ENCODE assay signal across 15 cellular contexts in the genomic region with DNA sequence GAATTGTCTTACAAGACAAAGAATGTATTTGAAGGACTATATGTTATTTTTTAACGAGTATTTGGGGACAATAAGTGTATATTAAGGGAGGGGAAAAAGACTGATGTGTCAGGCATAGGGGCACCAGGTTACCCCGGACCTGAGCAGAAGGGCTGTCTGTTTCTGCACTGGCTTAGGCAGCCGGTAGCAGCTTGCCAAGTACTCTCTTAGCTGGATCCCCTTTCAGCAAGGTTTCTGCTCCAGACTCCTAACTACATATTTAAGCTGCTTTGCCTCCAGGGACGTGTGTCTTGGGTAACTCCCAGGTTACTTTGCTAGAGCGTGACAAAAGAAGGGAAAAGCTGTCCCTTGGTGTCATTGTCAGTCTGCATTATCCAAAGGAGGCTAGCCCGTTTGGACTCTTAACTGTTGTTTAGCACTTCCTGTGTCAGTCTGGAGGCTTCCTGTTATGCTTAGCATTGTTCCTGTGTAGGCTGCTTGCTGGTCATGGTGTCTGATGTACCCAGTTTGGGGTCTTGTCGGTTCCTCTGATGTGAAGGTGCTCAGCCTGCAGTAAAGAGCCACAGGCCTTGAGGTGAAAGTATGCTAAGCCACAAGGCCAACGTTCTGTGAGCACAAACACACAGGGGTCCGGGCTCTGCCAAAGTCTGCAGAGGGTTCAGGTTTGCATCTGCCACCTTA. TPM values are rescaled to one million over a fixed set of nuclear protein-coding genes. Genes with fewer than 3 reads are reported as not detected.
DNase-seq lines count a peak whose midpoint lies in the region; ATAC-seq, FAIRE-seq and TF ChIP-seq lines count a peak whose summit lies in the region.
"Had no signal": no experiment of that assay in that cellular context is flagged by ENCODE, and none has a peak within 500 bp of the region (broad histone marks: within the 10 kb centered on the region; RNA-seq: fewer than 3 reads in every experiment).

No MANE protein-coding gene starts in this region.

- peaks cover 12 to 48% (median 28%) of the 10 kb centered on the region in 11 experiments for H3K9me3 ChIP-seq in BLaER1 treated with 17β-estradiol and CSF1 and Interleukin-3, amounts not matched to agents 10 nM and 100 nM (replicated peaks in 1 of 11)
- H3K9me3 ChIP-seq in CD8-positive, alpha-beta T cell (ENCODE audit: low read length): no peaks in the 10 kb centered on the region
- H3K9me3 ChIP-seq in endothelial cell of umbilical vein (replicated peaks; ENCODE audit: control insufficient read depth, insufficient read depth, low read length): no peaks in the 10 kb centered on the region
- H3K9me3 ChIP-seq: prostate gland had no signal

- no peaks in the 10 kb centered on the region for H3K9me3 Mint-ChIP-seq in CD8-positive, alpha-beta T cell
- no peaks in the 10 kb centered on the region for H3K9me3 Mint-ChIP-seq in activated CD8-positive, alpha-beta T cell treated with anti-CD3 and anti-CD28 coated beads, Interleukin-2, amount 10 ng/mL, durations not matched to agents 7 days and 5 days (ENCODE audit: insufficient read depth)

- no peaks in the 10 kb centered on the region for H3K9me1 ChIP-seq in endothelial cell of umbilical vein (replicated peaks; ENCODE audit: control insufficient read depth, extremely low read depth, insufficient read depth, low read length)

- peak in 6 of 7 experiments; percentile 19 to 75 (median 46) for DNase-seq in CD8-positive, alpha-beta T cell
- peak; percentile 68 for DNase-seq in activated CD8-positive, alpha-beta T cell treated with anti-CD3 and anti-CD28 coated beads, Interleukin-2, amount 10 ng/mL, durations not matched to agents 7 days and 5 days
- peak; percentile 36 for DNase-seq in endothelial cell of umbilical vein (ENCODE audit: low read depth, low spot score)
- DNase-seq in NK-92 (lab: John Stamatoyannopoulos, UW; ENCODE audit: unreplicated experiment): no peak
- no peak for DNase-seq in OCI-M1 (lab: John Stamatoyannopoulos, UW)
- DNase-seq in glomerular visceral epithelial cell (ENCODE audit: extremely low spot score): no peak
- DNase-seq: NCI-H146, PC-9 had no signal

- H3K9ac ChIP-seq in BLaER1 treated with 17β-estradiol and CSF1 and Interleukin-3, amounts not matched to agents 10 nM and 100 nM: no peak overlapping the region
- H3K9ac ChIP-seq in endothelial cell of umbilical vein (replicated peaks; ENCODE audit: extremely low read depth, insufficient read depth, low read length): no peak overlapping the region

- BruUV-seq in endothelial cell of umbilical vein (replicated peaks; lab: Mats Ljungman, UMichigan): no TSS peak

- CTCF ChIA-PET in CD8-positive, alpha-beta T cell (lab: Charles Lee): interaction anchor here (0.9 to 3.4 kb wide), 4 partner anchors 8 to 45 kb away, joined by 3 to 15 read pairs (median 4); no protein-coding TSS in a partner anchor
- CTCF ChIA-PET in activated CD8-positive, alpha-beta T cell treated with anti-CD3 and anti-CD28 coated beads, Interleukin-2, amount 10 ng/mL, durations not matched to agents 7 days and 5 days (lab: Charles Lee): interaction anchor here (1.0 to 3.6 kb wide), 7 partner anchors 10 to 57 kb away, joined by 3 to 16 read pairs (median 4); a partner anchor contains a TSS
- CTCF ChIA-PET in endothelial cell of umbilical vein (lab: Charles Lee): interaction anchor here (0.9 to 1.8 kb wide), 2 partner anchors 16 to 45 kb away, joined by 3 to 6 read pairs; no protein-coding TSS in a partner anchor

- peak; percentile 84 for ATAC-seq in CD8-positive, alpha-beta T cell
- peak; percentile 89 for ATAC-seq in activated CD8-positive, alpha-beta T cell treated with anti-CD3 and anti-CD28 coated beads, Interleukin-2, amount 10 ng/mL, durations not matched to agents 7 days and 5 days
- ATAC-seq in GM21619 (IDR thresholded peaks at IDR 0.05; ENCODE audit: unreplicated experiment): no peak
- ATAC-seq: left lobe of liver, SK-N-SH treated with all-trans-retinoic acid at 6 μM for 48 hours had no signal

- peak overlapping the region; percentile 53 for H3K4me3 Mint-ChIP-seq in CD8-positive, alpha-beta T cell
- H3K4me3 Mint-ChIP-seq in activated CD8-positive, alpha-beta T cell treated with anti-CD3 and anti-CD28 coated beads, Interleukin-2, amount 10 ng/mL, durations not matched to agents 7 days and 5 days: peak overlapping the region; percentile 27
- H3K4me3 Mint-ChIP-seq: CD14-positive monocyte had no signal

- H3K36me3 Mint-ChIP-seq in CD8-positive, alpha-beta T cell: peaks cover 74% of the 10 kb centered on the region
- H3K36me3 Mint-ChIP-seq in activated CD8-positive, alpha-beta T cell treated with anti-CD3 and anti-CD28 coated beads, Interleukin-2, amount 10 ng/mL, durations not matched to agents 7 days and 5 days (ENCODE audit: low read depth): peaks cover 84% of the 10 kb centered on the region

- intact Hi-C loops in CD8-positive, alpha-beta T cell (cut with DNase I, micrococcal nuclease): loop anchor here (2.0 kb wide), 1 partner anchor 16 kb away; no protein-coding TSS in a partner anchor
- intact Hi-C loops in endothelial cell of umbilical vein (cut with micrococcal nuclease): loop anchor here (5.0 kb wide), 1 partner anchor 34 kb away; no protein-coding TSS in a partner anchor

- peaks cover 8 to 15% (median 12%) of the 10 kb centered on the region in 10 experiments for H3K4me1 ChIP-seq in BLaER1 treated with 17β-estradiol and CSF1 and Interleukin-3, amounts not matched to agents 10 nM and 100 nM
- peaks cover 52% of the 10 kb centered on the region for H3K4me1 ChIP-seq in CD8-positive, alpha-beta T cell (ENCODE audit: insufficient read depth, low read length)
- peaks cover 27% of the 10 kb centered on the region for H3K4me1 ChIP-seq in endothelial cell of umbilical vein (ENCODE audit: control insufficient read depth, extremely low read depth, insufficient read depth, low read length)
- H3K4me1 ChIP-seq: prostate gland had no signal

- H3K27ac ChIP-seq in BLaER1 treated with 17β-estradiol and CSF1 and Interleukin-3, amounts not matched to agents 10 nM and 100 nM: peak overlapping the region in 8 of 11 experiments; percentile 1 to 51 (median 19); a peak in 11 of 22 replicates
- H3K27ac ChIP-seq in CD8-positive, alpha-beta T cell (ENCODE audit: low read depth, low read length): peak overlapping the region; percentile 61
- peak overlapping the region; percentile 38 for H3K27ac ChIP-seq in endothelial cell of umbilical vein (ENCODE audit: insufficient read depth, low read depth, low read length)
- H3K27ac ChIP-seq: PC-9, prostate gland had no signal

- POLR2A ChIA-PET in CD8-positive, alpha-beta T cell (lab: Charles Lee): interaction anchor here (0.5 to 1.9 kb wide), 7 partner anchors 8 to 240 kb away, joined by 3 to 8 read pairs (median 5); a partner anchor contains a TSS
- POLR2A ChIA-PET in activated CD8-positive, alpha-beta T cell treated with anti-CD3 and anti-CD28 coated beads, Interleukin-2, amount 10 ng/mL, durations not matched to agents 7 days and 5 days (lab: Charles Lee): interaction anchor here (0.7 to 1.1 kb wide), 5 partner anchors 8 to 323 kb away, joined by 3 read pairs; a partner anchor contains a TSS
- POLR2A ChIA-PET in endothelial cell of umbilical vein (lab: Charles Lee): no interaction called here

- no peak for TF ChIP-seq POLR2A in endothelial cell of umbilical vein (IDR thresholded peaks at IDR 0.05; ENCODE audit: low read depth, low read length)

- dilution Hi-C loops in endothelial cell of umbilical vein (cut with MboI; ENCODE audit: extremely low pct_ligation_motif_present, low sequenced_read_pairs): no loop called here

- FAIRE-seq in endothelial cell of umbilical vein (lab: Jason Lieb, UNC): peak; percentile 80
- FAIRE-seq: GM12892 had no signal

- H3K4me1 Mint-ChIP-seq in CD8-positive, alpha-beta T cell (ENCODE audit: low read depth): peaks cover 70% of the 10 kb centered on the region
- peaks cover 82% of the 10 kb centered on the region for H3K4me1 Mint-ChIP-seq in activated CD8-positive, alpha-beta T cell treated with anti-CD3 and anti-CD28 coated beads, Interleukin-2, amount 10 ng/mL, durations not matched to agents 7 days and 5 days (ENCODE audit: low read depth)
- H3K4me1 Mint-ChIP-seq: CD14-positive monocyte had no signal

- peaks cover 0 to 10% (median 0%) of the 10 kb centered on the region in 11 experiments; a peak in 4 of 22 replicates for H4K20me1 ChIP-seq in BLaER1 treated with 17β-estradiol and CSF1 and Interleukin-3, amounts not matched to agents 10 nM and 100 nM
- no peaks in the 10 kb centered on the region for H4K20me1 ChIP-seq in endothelial cell of umbilical vein (replicated peaks; ENCODE audit: control insufficient read depth, extremely low read depth, insufficient read depth, low read length)

- H3K79me2 ChIP-seq in endothelial cell of umbilical vein (ENCODE audit: control insufficient read depth, insufficient read depth, low read length): no peaks in the 10 kb centered on the region

- no peak for TF ChIP-seq CTCF in CD8-positive, alpha-beta T cell (IDR thresholded peaks at IDR 0.05)
- no peak for TF ChIP-seq CTCF in endothelial cell of umbilical vein (IDR thresholded peaks at IDR 0.05; ENCODE audit: extremely low read depth in 1 of 2, insufficient read depth in 1 of 2, low read depth in 1 of 2, low read length in 2 of 2)

- peak overlapping the region; percentile 91 for H3K27ac Mint-ChIP-seq in CD8-positive, alpha-beta T cell
- peak overlapping the region; percentile 96 for H3K27ac Mint-ChIP-seq in activated CD8-positive, alpha-beta T cell treated with anti-CD3 and anti-CD28 coated beads, Interleukin-2, amount 10 ng/mL, durations not matched to agents 7 days and 5 days

- peaks cover 51 to 89% (median 83%) of the 10 kb centered on the region in 11 experiments for H3K27me3 ChIP-seq in BLaER1 treated with 17β-estradiol and CSF1 and Interleukin-3, amounts not matched to agents 10 nM and 100 nM
- H3K27me3 ChIP-seq in CD8-positive, alpha-beta T cell (ENCODE audit: insufficient read depth, low read length): no peaks in the 10 kb centered on the region
- H3K27me3 ChIP-seq in endothelial cell of umbilical vein (ENCODE audit: control insufficient read depth in 2 of 2, insufficient read depth in 2 of 2, low read length in 2 of 2): no peaks in the 10 kb centered on the region

- peaks cover 71 to 89% (median 76%) of the 10 kb centered on the region in 11 experiments for H3K36me3 ChIP-seq in BLaER1 treated with 17β-estradiol and CSF1 and Interleukin-3, amounts not matched to agents 10 nM and 100 nM
- H3K36me3 ChIP-seq in CD8-positive, alpha-beta T cell (ENCODE audit: insufficient read depth, low read length): peaks cover 38% of the 10 kb centered on the region
- peaks cover 0 to 21% of the 10 kb centered on the region in 2 experiments for H3K36me3 ChIP-seq in endothelial cell of umbilical vein (ENCODE audit: control insufficient read depth in 2 of 2, extremely low read depth in 1 of 2, insufficient read depth in 2 of 2, low read length in 2 of 2)
- H3K36me3 ChIP-seq: prostate gland had no signal

- no peak overlapping the region for H2AFZ ChIP-seq in endothelial cell of umbilical vein (ENCODE audit: low read depth, low read length)
- H2AFZ ChIP-seq: PC-9 had no signal

- H3K4me3 ChIP-seq in BLaER1 treated with 17β-estradiol and CSF1 and Interleukin-3, amounts not matched to agents 10 nM and 100 nM: 0 out of 20 replicates have a peak overlapping the region, but pooled peaks of 1 of the 10 experiments have one; percentile 11
- no peak overlapping the region for H3K4me3 ChIP-seq in CD8-positive, alpha-beta T cell (ENCODE audit: low read depth, low read length)
- H3K4me3 ChIP-seq in endothelial cell of umbilical vein (replicated peaks in 1 of 3; ENCODE audit: insufficient read depth in 1 of 3, low read depth in 1 of 3, low read length in 3 of 3): no peak overlapping the region
- H3K4me3 ChIP-seq: PC-9, prostate gland had no signal

- no peaks in the 10 kb centered on the region for H3K27me3 Mint-ChIP-seq in CD8-positive, alpha-beta T cell (ENCODE audit: low read depth)
- no peaks in the 10 kb centered on the region for H3K27me3 Mint-ChIP-seq in activated CD8-positive, alpha-beta T cell treated with anti-CD3 and anti-CD28 coated beads, Interleukin-2, amount 10 ng/mL, durations not matched to agents 7 days and 5 days (ENCODE audit: low read depth)

- H3K4me2 ChIP-seq in BLaER1 treated with 17β-estradiol and CSF1 and Interleukin-3, amounts not matched to agents 10 nM and 100 nM: peak overlapping the region; percentile 34 to 63 (median 51); a peak in 21 of 22 replicates
- no peak overlapping the region for H3K4me2 ChIP-seq in endothelial cell of umbilical vein (ENCODE audit: insufficient read depth, low read length)
- H3K4me2 ChIP-seq: PC-9 had no signal

RNA-seq across cellular contexts. Expression of a gene that starts 11.6 kb away (rescaled TPM):
- total RNA-seq in CD8-positive, alpha-beta T cell: 10 to 100 TPM; 86.1 to 95.8 TPM
- 100 to 1,000 TPM; 141 to 145 TPM for total RNA-seq in activated CD8-positive, alpha-beta T cell treated with anti-CD3 and anti-CD28 coated beads, Interleukin-2, amount 10 ng/mL, durations not matched to agents 7 days and 5 days
- total RNA-seq in endothelial cell of umbilical vein: not detected in 2 replicates
- polyA plus RNA-seq in endothelial cell of umbilical vein: not detected in 2 replicates
- polyA plus RNA-seq in endothelial cell of umbilical vein (2011; cell fraction: cytosol; rRNA removed): not detected in 2 replicates
- polyA plus RNA-seq in endothelial cell of umbilical vein (2011; cell fraction: nucleus; rRNA removed): not detected in 2 replicates
- not detected in 2 replicates for polyA plus RNA-seq in endothelial cell of umbilical vein (2012)
- not detected in 2 replicates for polyA minus RNA-seq in endothelial cell of umbilical vein
- not detected for polyA minus RNA-seq in endothelial cell of umbilical vein (2011; cell fraction: cytosol; rRNA and poly(A)+ RNA removed)
- polyA minus RNA-seq in endothelial cell of umbilical vein (2011; cell fraction: nucleus; rRNA and poly(A)+ RNA removed): not detected in 2 replicates
- total RNA-seq: PC-9 had no signal

RNA-seq across cellular contexts. Expression of a gene that starts 28.4 kb away (rescaled TPM):
- total RNA-seq in CD8-positive, alpha-beta T cell: 1 to 10 TPM; 2.5 to 3.9 TPM
- total RNA-seq in activated CD8-positive, alpha-beta T cell treated with anti-CD3 and anti-CD28 coated beads, Interleukin-2, amount 10 ng/mL, durations not matched to agents 7 days and 5 days: 1 to 10 TPM; 6.5 to 6.6 TPM
- 2.3 and 4.0 TPM in 2 replicates for total RNA-seq in endothelial cell of umbilical vein
- 0.92 and 1.0 TPM in 2 replicates for polyA plus RNA-seq in endothelial cell of umbilical vein
- 0.39 and 0.56 TPM in 2 replicates for polyA plus RNA-seq in endothelial cell of umbilical vein (2011; cell fraction: cytosol; rRNA removed)
- polyA plus RNA-seq in endothelial cell of umbilical vein (2011; cell fraction: nucleus; rRNA removed): 6.8 and 6.9 TPM in 2 replicates
- polyA plus RNA-seq in endothelial cell of umbilical vein (2012): 0.71 and 0.79 TPM in 2 replicates
- polyA minus RNA-seq in endothelial cell of umbilical vein: 2.1 and 2.9 TPM in 2 replicates
- polyA minus RNA-seq in endothelial cell of umbilical vein (2011; cell fraction: cytosol; rRNA and poly(A)+ RNA removed): not detected
- polyA minus RNA-seq in endothelial cell of umbilical vein (2011; cell fraction: nucleus; rRNA and poly(A)+ RNA removed): 3.4 and 3.5 TPM in 2 replicates

Comparison
In these comparisons a context has a peak if more than half of its experiments do, and no peak if none do; other contexts are left out.
1. DNase-seq: peak in CD8-positive, alpha-beta T cell (6 of 7), activated CD8-positive, alpha-beta T cell treated with anti-CD3 and anti-CD28 coated beads, Interleukin-2, amount 10 ng/mL, durations not matched to agents 7 days and 5 days (single experiment) and endothelial cell of umbilical vein (single experiment); none in NK-92 (single experiment), OCI-M1 (single experiment) and glomerular visceral epithelial cell (single experiment).
2. RNA of a gene that starts 11.6 kb away (total RNA-seq): 141 to 145 TPM in activated CD8-positive, alpha-beta T cell treated with anti-CD3 and anti-CD28 coated beads, Interleukin-2, amount 10 ng/mL, durations not matched to agents 7 days and 5 days and 86.1 to 95.8 TPM in CD8-positive, alpha-beta T cell; not detected in endothelial cell of umbilical vein; every median in the first group is over 10 times any median in the second.
3. Peak in every context shown above with its lines, with median percentiles within 50 percentile points of each other: H3K27ac ChIP-seq.